ENCODE assay signal across 1 cellular context in the genomic region with DNA sequence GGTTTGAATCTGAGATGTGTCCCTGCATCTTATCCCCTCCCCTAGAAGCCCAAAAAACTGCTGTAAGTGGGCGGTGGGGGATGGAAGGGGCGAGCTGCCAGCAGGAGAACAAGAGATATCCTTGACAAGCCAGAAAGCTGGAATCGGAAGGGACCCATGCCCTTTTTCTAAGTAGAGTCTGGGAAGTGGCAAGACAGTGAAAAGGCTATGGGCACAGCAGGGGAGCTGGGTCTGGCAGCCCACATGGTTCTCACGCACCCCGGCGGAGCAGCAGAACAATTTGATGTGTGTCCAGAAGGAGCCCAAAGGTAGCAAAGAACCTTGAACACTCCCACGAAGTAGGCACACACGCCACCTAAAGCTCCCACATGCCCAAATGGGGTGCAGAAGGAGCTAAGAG.
A peak's percentile ranks its signal among the peaks of the same experiment; 100 is the strongest.
TF ChIP-seq lines count a peak whose summit lies in the region.

No MANE protein-coding gene starts in this region.

TF ChIP-seq in HEK293, 187 proteins besides CTCF, POLR2A, EP300 and RAD21 (continued from another document):
- no peak for TF ChIP-seq REST (tag by site-specific recombination; IDR thresholded peaks at IDR 0.05)
- TF ChIP-seq ZNF791 (tag by site-specific recombination; IDR thresholded peaks at IDR 0.05), result no peak
- TF ChIP-seq ZNF140 (tag by site-specific recombination; IDR thresholded peaks at IDR 0.05), result no peak
- TF ChIP-seq, protein P1, sequence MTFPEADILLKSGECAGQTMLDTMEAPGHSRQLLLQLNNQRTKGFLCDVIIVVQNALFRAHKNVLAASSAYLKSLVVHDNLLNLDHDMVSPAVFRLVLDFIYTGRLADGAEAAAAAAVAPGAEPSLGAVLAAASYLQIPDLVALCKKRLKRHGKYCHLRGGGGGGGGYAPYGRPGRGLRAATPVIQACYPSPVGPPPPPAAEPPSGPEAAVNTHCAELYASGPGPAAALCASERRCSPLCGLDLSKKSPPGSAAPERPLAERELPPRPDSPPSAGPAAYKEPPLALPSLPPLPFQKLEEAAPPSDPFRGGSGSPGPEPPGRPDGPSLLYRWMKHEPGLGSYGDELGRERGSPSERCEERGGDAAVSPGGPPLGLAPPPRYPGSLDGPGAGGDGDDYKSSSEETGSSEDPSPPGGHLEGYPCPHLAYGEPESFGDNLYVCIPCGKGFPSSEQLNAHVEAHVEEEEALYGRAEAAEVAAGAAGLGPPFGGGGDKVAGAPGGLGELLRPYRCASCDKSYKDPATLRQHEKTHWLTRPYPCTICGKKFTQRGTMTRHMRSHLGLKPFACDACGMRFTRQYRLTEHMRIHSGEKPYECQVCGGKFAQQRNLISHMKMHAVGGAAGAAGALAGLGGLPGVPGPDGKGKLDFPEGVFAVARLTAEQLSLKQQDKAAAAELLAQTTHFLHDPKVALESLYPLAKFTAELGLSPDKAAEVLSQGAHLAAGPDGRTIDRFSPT (tag by site-specific recombination; IDR thresholded peaks at IDR 0.05), result no peak
- TF ChIP-seq ZFHX2 (tag by site-specific recombination; conservative IDR thresholded peaks at IDR 0.05), result 0 out of 2 replicates have a peak, but pooled peaks have one; percentile 23
